10 cellular contexts compared by ENCODE assay signal in the genomic region with DNA sequence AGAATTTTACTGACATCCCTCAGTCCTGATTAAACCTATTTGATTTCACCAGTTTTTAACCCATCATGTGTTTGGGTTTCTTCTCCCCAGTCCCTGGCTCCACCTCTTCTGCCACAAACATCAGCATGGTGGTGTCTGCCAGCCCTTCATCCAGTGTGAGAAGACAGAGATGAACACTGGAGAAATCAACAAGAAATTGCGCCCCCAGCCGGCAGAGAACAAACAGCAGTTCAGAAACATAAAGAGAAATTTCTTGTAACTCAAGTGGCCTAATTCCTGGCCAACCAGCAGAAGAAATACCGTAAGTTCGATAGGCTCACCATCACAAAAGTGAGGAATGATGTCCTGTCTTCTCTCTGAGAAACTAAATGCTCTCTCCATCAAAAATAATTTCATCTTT. TPM values are rescaled to one million over a fixed set of nuclear protein-coding genes. Genes with fewer than 3 reads are reported as not detected.
DNase-seq lines count a peak whose midpoint lies in the region; ATAC-seq, FAIRE-seq and TF ChIP-seq lines count a peak whose summit lies in the region.
"Had no signal": no experiment of that assay in that cellular context is flagged by ENCODE, and none has a peak within 500 bp of the region (broad histone marks: within the 10 kb centered on the region; RNA-seq: fewer than 3 reads in every experiment).

No MANE protein-coding gene starts in this region.

- H3K27ac Mint-ChIP-seq in endodermal cell = no peak overlapping the region

- in situ Hi-C loops in HepG2 (cut with HindIII; ENCODE audit: extremely low pct_ligation_motif_present, low pct_unique_long_range_greater_than_20kb) = no loop called here

- H3K27ac ChIP-seq in HepG2 (ENCODE audit: extremely low read length, insufficient read depth, low read length) (no peak overlapping the region), right lobe of liver (no peak overlapping the region), endodermal cell (ENCODE audit: low read depth, low read length) (no peak overlapping the region)

- H3K36me3 ChIP-seq in HepG2 (replicated peaks in 1 of 2; ENCODE audit: control insufficient read depth in 1 of 2, insufficient read depth in 2 of 2, low read length in 2 of 2) (no peaks in the 10 kb centered on the region), right lobe of liver (no peaks in the 10 kb centered on the region), endodermal cell (ENCODE audit: control insufficient read depth, insufficient read depth, low read length) (no peaks in the 10 kb centered on the region)

- H3K9ac ChIP-seq in HepG2 (ENCODE audit: insufficient read depth, low read depth, low read length) (no peak overlapping the region), endodermal cell (ENCODE audit: extremely low read depth, low read length, poor library complexity, severe bottlenecking) (no peak overlapping the region)

- TF ChIP-seq CTCF in HepG2 (CRISPR knock-in tag; IDR thresholded peaks at IDR 0.05) = 0 out of 2 replicates have a peak, but pooled peaks have one; percentile 9
- no peak for TF ChIP-seq CTCF in right lobe of liver (IDR thresholded peaks at IDR 0.05)
- peak; percentile 84 for TF ChIP-seq CTCF in endodermal cell (conservative IDR thresholded peaks at IDR 0.05)

- intact Hi-C loops in HepG2 (cut with micrococcal nuclease; ENCODE audit: unreplicated experiment) = no loop called here
- intact Hi-C loops in right lobe of liver (cut with DNase I) = no loop called here

- H3K4me1 ChIP-seq in HepG2 (ENCODE audit: insufficient read depth, low read length) (no peaks in the 10 kb centered on the region), right lobe of liver (no peaks in the 10 kb centered on the region), endodermal cell (ENCODE audit: control insufficient read depth, insufficient read depth, low read length) (no peaks in the 10 kb centered on the region)

- H3K4me1 Mint-ChIP-seq in endodermal cell = peaks cover 4% of the 10 kb centered on the region

- no peak overlapping the region for H3K4me2 ChIP-seq in HepG2 (ENCODE audit: low read depth, low read length)

- no peak overlapping the region for H3K4me3 Mint-ChIP-seq in endodermal cell

- no peak for ATAC-seq in HepG2
- ATAC-seq in right lobe of liver = no peak
- ATAC-seq in HG02798 (IDR thresholded peaks at IDR 0.05; ENCODE audit: poor library complexity, unreplicated experiment) = no peak
- no peak for ATAC-seq in GM18873 (IDR thresholded peaks at IDR 0.05; ENCODE audit: low FRiP score, unreplicated experiment)
- ATAC-seq: left lobe of liver had no signal

- H3K4me3 ChIP-seq in HepG2 (replicated peaks in 1 of 3; ENCODE audit: insufficient read depth in 1 of 3, low read depth in 2 of 3, low read length in 3 of 3) (no peak overlapping the region), right lobe of liver (no peak overlapping the region), endodermal cell (ENCODE audit: low read length) (no peak overlapping the region)

- H3K9me3 ChIP-seq in HepG2 (ENCODE audit: low read length) (no peaks in the 10 kb centered on the region), right lobe of liver (no peaks in the 10 kb centered on the region), endodermal cell (ENCODE audit: control insufficient read depth, low read length) (no peaks in the 10 kb centered on the region)

- POLR2A ChIA-PET in HepG2 (lab: Yijun Ruan, JAX) = no interaction called here

- H3K27me3 ChIP-seq in HepG2 (ENCODE audit: control insufficient read depth in 1 of 2, insufficient read depth in 2 of 2, low read length in 2 of 2) (peaks cover 1 to 18% of the 10 kb centered on the region in 2 experiments; a peak in 3 of 5 replicates), right lobe of liver (no peaks in the 10 kb centered on the region), endodermal cell (ENCODE audit: control insufficient read depth, insufficient read depth, low read length, poor library complexity, severe bottlenecking) (no peaks in the 10 kb centered on the region)

- no peaks in the 10 kb centered on the region for H3K36me3 Mint-ChIP-seq in endodermal cell (ENCODE audit: low read depth)

- H3K27me3 Mint-ChIP-seq in endodermal cell (ENCODE audit: insufficient read depth) = peaks cover 8% of the 10 kb centered on the region

- no peaks in the 10 kb centered on the region for H3K9me3 Mint-ChIP-seq in endodermal cell

- no peak for TF ChIP-seq RAD21 in HepG2 (CRISPR knock-in tag; IDR thresholded peaks at IDR 0.05)

- DNase-seq in HepG2 (ENCODE audit: low spot score) = no peak
- DNase-seq in right lobe of liver = no peak
- DNase-seq in NCI-H69 (lab: John Stamatoyannopoulos, UW) = peak; percentile 38
- DNase-seq in endodermal cell = peak; percentile 88
- DNase-seq in stimulated activated CD8-positive, alpha-beta memory T cell treated with anti-CD3 and anti-CD28 coated beads, Interleukin-4, amount 100 ng/mL, for 48 hours = peak; percentile 69
- no peak for DNase-seq in putamen (ENCODE audit: low spot score)
- DNase-seq: GF-D8 had no signal

- FAIRE-seq in HepG2 (lab: Jason Lieb, UNC) = no peak

- H4K20me1 ChIP-seq in HepG2 (ENCODE audit: insufficient read depth, low read length) = no peaks in the 10 kb centered on the region

- CTCF ChIA-PET in HepG2 (lab: Yijun Ruan, JAX; ENCODE audit: low intra/inter-chr PET ratio, low total read pairs) = no interaction called here

- H3K79me2 ChIP-seq in HepG2 (ENCODE audit: insufficient read depth, low read length) = no peaks in the 10 kb centered on the region

- WGBS in HepG2 (ENCODE audit: low lambda C conversion rate) = 20% methylated on average over 4 of the region's 4 CpGs
- WGBS in right lobe of liver (ENCODE audit: insufficient coverage, low coverage, low lambda C conversion rate, missing lambda C conversion rate) = 57% methylated on average over 4 of the region's 4 CpGs
- 49 to 60% methylated on average over 4 of the region's 4 CpGs for WGBS in endodermal cell (ENCODE audit: insufficient coverage in 1 of 2, insufficient read length in 1 of 2), 2 experiments

- H2AFZ ChIP-seq in HepG2 (ENCODE audit: low read length) = no peak overlapping the region

- TF ChIP-seq POLR2A in HepG2 (IDR thresholded peaks at IDR 0.05; ENCODE audit: insufficient read depth in 1 of 2, low read depth in 2 of 2, low read length in 2 of 2) (no peak), right lobe of liver (IDR thresholded peaks at IDR 0.05) (no peak)

- no TSS peak for BruUV-seq in HepG2 (replicated peaks; lab: Mats Ljungman, UMichigan)

- TF ChIP-seq EP300 in HepG2 (IDR thresholded peaks at IDR 0.05; ENCODE audit: low read depth in 2 of 2, low read length in 2 of 2) (no peak), HepG2 (CRISPR knock-in tag; IDR thresholded peaks at IDR 0.05; ENCODE audit: borderline replicate concordance) (no peak)

RNA-seq across cellular contexts. Expression of a gene that starts 18.3 kb away (rescaled TPM):
- total RNA-seq in HepG2 (2016; rRNA removed; fragmentation: Illumina TruSeq; extraction: Trizol) = 5.9 and 6.6 TPM in 2 replicates
- total RNA-seq in HepG2 (2016; cell fraction: cytosol; rRNA removed; fragmentation: Illumina TruSeq; extraction: Trizol; ENCODE audit: low read depth) = 1.3 and 3.2 TPM in 2 replicates
- 4.3 and 7.0 TPM in 2 replicates for total RNA-seq in HepG2 (2016; cell fraction: insoluble cytoplasmic fraction; rRNA removed; fragmentation: Illumina TruSeq; extraction: Trizol)
- total RNA-seq in HepG2 (2016; cell fraction: membrane; rRNA removed; fragmentation: Illumina TruSeq; extraction: Trizol) = 3.4 and 3.6 TPM in 2 replicates
- 1.3 and 2.0 TPM in 2 replicates for total RNA-seq in HepG2 (2016; cell fraction: nucleus; rRNA removed; fragmentation: Illumina TruSeq; extraction: Trizol)
- polyA plus RNA-seq in HepG2 (2011; rRNA removed) = 32.5 and 34.4 TPM in 2 replicates
- polyA plus RNA-seq in HepG2 (2011; cell fraction: cytosol; rRNA removed) = 34.2 and 35.0 TPM in 2 replicates
- 3.5 and 6.0 TPM in 2 replicates for polyA plus RNA-seq in HepG2 (2011; cell fraction: nucleus; rRNA removed)
- polyA plus RNA-seq in HepG2 (2012) = 12.4 and 19.5 TPM in 2 replicates
- polyA plus RNA-seq in HepG2 (2016; cell fraction: cytosol; fragmentation: Illumina TruSeq; extraction: Trizol; ENCODE audit: low read depth) = 10.8 and 13.7 TPM in 2 replicates
- 24.8 and 27.8 TPM in 2 replicates for polyA plus RNA-seq in HepG2 (2016; cell fraction: insoluble cytoplasmic fraction; fragmentation: Illumina TruSeq; extraction: Trizol; ENCODE audit: low read depth)
- polyA plus RNA-seq in HepG2 (2016; cell fraction: membrane; fragmentation: Illumina TruSeq; extraction: Trizol; ENCODE audit: low read depth) = 11.2 and 13.6 TPM in 2 replicates
- polyA plus RNA-seq in HepG2 (2016; cell fraction: nucleus; fragmentation: Illumina TruSeq; extraction: Trizol; ENCODE audit: insufficient read depth, low read depth) = 8.1 and 10.6 TPM in 2 replicates
- polyA minus RNA-seq in HepG2 (2011; rRNA and poly(A)+ RNA removed; ENCODE audit: low replicate concordance) = 24.1 and 1,581 TPM in 2 replicates
- polyA minus RNA-seq in HepG2 (2011; cell fraction: cytosol; rRNA and poly(A)+ RNA removed) = 14.6 and 16.4 TPM in 2 replicates
- polyA minus RNA-seq in HepG2 (2011; cell fraction: nucleus; rRNA and poly(A)+ RNA removed) = 5.2 and 6.7 TPM in 2 replicates
- 10 to 100 TPM; 11.0 to 68.5 (median 25.3) TPM for total RNA-seq in right lobe of liver
- 100 to 1,000 TPM; 163 to 248 TPM for total RNA-seq in endodermal cell
- 271 TPM for polyA plus RNA-seq in endodermal cell (2013, experiment 1 of 2)
- polyA plus RNA-seq in endodermal cell (2013, experiment 2 of 2) = 328 TPM

RNA-seq across cellular contexts. Expression of a gene that starts 24.9 kb away (rescaled TPM):
- total RNA-seq in HepG2 (2016; rRNA removed; fragmentation: Illumina TruSeq; extraction: Trizol) = 16.8 and 25.6 TPM in 2 replicates
- 11.2 and 14.8 TPM in 2 replicates for total RNA-seq in HepG2 (2016; cell fraction: cytosol; rRNA removed; fragmentation: Illumina TruSeq; extraction: Trizol; ENCODE audit: low read depth)
- 16.6 and 20.0 TPM in 2 replicates for total RNA-seq in HepG2 (2016; cell fraction: insoluble cytoplasmic fraction; rRNA removed; fragmentation: Illumina TruSeq; extraction: Trizol)
- total RNA-seq in HepG2 (2016; cell fraction: membrane; rRNA removed; fragmentation: Illumina TruSeq; extraction: Trizol) = 11.0 and 15.4 TPM in 2 replicates
- total RNA-seq in HepG2 (2016; cell fraction: nucleus; rRNA removed; fragmentation: Illumina TruSeq; extraction: Trizol) = 9.2 and 9.3 TPM in 2 replicates
- polyA plus RNA-seq in HepG2 (2011; rRNA removed) = 21.2 and 28.7 TPM in 2 replicates
- polyA plus RNA-seq in HepG2 (2011; cell fraction: cytosol; rRNA removed) = 20.0 and 23.9 TPM in 2 replicates
- polyA plus RNA-seq in HepG2 (2011; cell fraction: nucleus; rRNA removed) = 4.5 and 6.8 TPM in 2 replicates
- 83.4 and 162 TPM in 2 replicates for polyA plus RNA-seq in HepG2 (2012)
- 40.3 and 56.7 TPM in 2 replicates for polyA plus RNA-seq in HepG2 (2016; cell fraction: cytosol; fragmentation: Illumina TruSeq; extraction: Trizol; ENCODE audit: low read depth)
- 59.5 and 63.7 TPM in 2 replicates for polyA plus RNA-seq in HepG2 (2016; cell fraction: insoluble cytoplasmic fraction; fragmentation: Illumina TruSeq; extraction: Trizol; ENCODE audit: low read depth)
- polyA plus RNA-seq in HepG2 (2016; cell fraction: membrane; fragmentation: Illumina TruSeq; extraction: Trizol; ENCODE audit: low read depth) = 33.3 and 43.6 TPM in 2 replicates
- 26.6 and 31.6 TPM in 2 replicates for polyA plus RNA-seq in HepG2 (2016; cell fraction: nucleus; fragmentation: Illumina TruSeq; extraction: Trizol; ENCODE audit: insufficient read depth, low read depth)
- 10.2 and 42.1 TPM in 2 replicates for polyA minus RNA-seq in HepG2 (2011; rRNA and poly(A)+ RNA removed; ENCODE audit: low replicate concordance)
- polyA minus RNA-seq in HepG2 (2011; cell fraction: cytosol; rRNA and poly(A)+ RNA removed) = 51.8 and 64.0 TPM in 2 replicates
- 12.5 and 18.9 TPM in 2 replicates for polyA minus RNA-seq in HepG2 (2011; cell fraction: nucleus; rRNA and poly(A)+ RNA removed)
- 100 to 1,000 TPM in 1 of 6 experiments, 10 to 100 TPM in 5; 48.5 to 192 (median 61.7) TPM for total RNA-seq in right lobe of liver
- total RNA-seq in endodermal cell = 100 to 1,000 TPM; 352 to 880 TPM
- 263 TPM for polyA plus RNA-seq in endodermal cell (2013, experiment 1 of 2)
- 320 TPM for polyA plus RNA-seq in endodermal cell (2013, experiment 2 of 2)

Comparison
In these comparisons a context has a peak if more than half of its experiments do, and no peak if none do; other contexts are left out.
1. CTCF ChIP-seq: peak in HepG2 (single experiment) and endodermal cell (single experiment); none in right lobe of liver (0 of 4).
2. DNase-seq: peak in NCI-H69 (single experiment), endodermal cell (single experiment) and stimulated activated CD8-positive, alpha-beta memory T cell treated with anti-CD3 and anti-CD28 coated beads, Interleukin-4, amount 100 ng/mL, for 48 hours (single experiment); none in HepG2 (single experiment), right lobe of liver (0 of 3) and putamen (single experiment).